8 cellular contexts compared by ENCODE assay signal in the genomic region with DNA sequence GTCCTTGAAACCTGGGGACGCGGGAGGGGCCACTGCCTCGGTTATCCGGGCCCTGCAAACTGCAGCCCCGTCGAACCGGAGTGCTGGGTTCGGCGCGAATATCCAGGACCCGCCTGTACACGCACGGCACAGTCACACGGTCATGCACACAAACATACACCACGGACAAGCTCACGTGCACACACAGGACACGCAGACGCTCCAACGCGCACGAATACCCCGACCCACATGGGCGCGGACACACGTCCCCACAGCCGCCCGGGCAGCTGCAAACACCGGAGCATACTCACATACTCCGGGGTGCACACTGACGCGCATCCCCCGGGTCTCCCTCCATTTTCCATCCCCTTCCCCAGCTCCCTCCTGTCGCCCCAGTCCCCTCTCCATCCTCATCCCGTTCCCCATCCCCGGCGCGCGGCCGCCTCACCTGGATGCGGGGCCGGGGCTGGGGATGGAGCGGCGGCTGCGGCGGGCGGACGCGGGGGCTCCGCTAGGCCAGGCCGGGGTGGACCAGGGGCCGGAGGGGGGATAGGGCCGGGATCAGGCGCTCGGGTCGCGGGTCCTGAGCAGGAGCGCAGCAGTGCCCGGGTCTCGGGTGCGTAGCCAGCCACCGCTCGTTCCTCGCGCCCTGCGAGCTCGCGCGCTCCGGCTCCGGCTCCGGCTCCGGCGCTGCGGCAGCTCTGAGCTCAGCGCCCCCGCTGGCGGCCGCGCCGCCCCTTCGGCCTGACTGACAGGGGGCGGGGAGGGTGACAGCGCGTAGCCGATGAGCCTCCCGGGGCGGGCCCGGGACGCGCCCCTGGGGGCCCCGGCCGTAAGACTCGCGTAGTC. TPM values are rescaled to one million over a fixed set of nuclear protein-coding genes. Genes with fewer than 3 reads are reported as not detected.
DNase-seq lines count a peak whose midpoint lies in the region; ATAC-seq and TF ChIP-seq lines count a peak whose summit lies in the region.

A gene with protein sequence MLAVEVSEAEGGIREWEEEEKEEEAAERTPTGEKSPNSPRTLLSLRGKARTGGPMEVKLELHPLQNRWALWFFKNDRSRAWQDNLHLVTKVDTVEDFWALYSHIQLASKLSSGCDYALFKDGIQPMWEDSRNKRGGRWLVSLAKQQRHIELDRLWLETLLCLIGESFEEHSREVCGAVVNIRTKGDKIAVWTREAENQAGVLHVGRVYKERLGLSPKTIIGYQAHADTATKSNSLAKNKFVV (plus strand): TSS at position 823 of the 828 bp plus-strand sequence. CDS start 12,113 bp downstream, outside the sequence.
A gene (minus strand): TSS at position 682 of the 828 bp plus-strand sequence. CDS start 880 bp downstream, outside the sequence.

- intact Hi-C loops in heart right ventricle (cut with DNase I): loop anchor here in 2 of 10 donors (5.0 to 10.0 kb wide), 2 partner anchors 53 to 55 kb away; no protein-coding TSS in a partner anchor

- ATAC-seq in GM19351 (IDR thresholded peaks at IDR 0.05; ENCODE audit: unreplicated experiment) (peak; percentile 91), heart right ventricle (peak; percentile 75 to 85 (median 82)), HG02840 (IDR thresholded peaks at IDR 0.05; ENCODE audit: low FRiP score, unreplicated experiment) (no peak), GM21515 (IDR thresholded peaks at IDR 0.05; ENCODE audit: unreplicated experiment) (no peak)

- peak; percentile 79 for DNase-seq in AG20443 (ENCODE audit: low spot score)
- peak; percentile 40 for DNase-seq in NCI-H128 (lab: John Stamatoyannopoulos, UW; ENCODE audit: unreplicated experiment)
- peak; percentile 52 for DNase-seq in activated naive CD4-positive, alpha-beta T cell treated with Interleukin-2 at 50 U/mL for 16 hours
- DNase-seq in heart right ventricle: peak; percentile 29 to 39
- peak; percentile 81 for DNase-seq in retina

- peaks cover 7 to 18% (median 13%) of the 10 kb centered on the region in 9 donors for H3K4me1 ChIP-seq in heart right ventricle

- peak in 1 of 9 donors; percentile 19 for TF ChIP-seq CTCF in heart right ventricle (IDR thresholded peaks at IDR 0.05)

- H3K27ac ChIP-seq in heart right ventricle: no peak within 1 kb of the TSS

- no peaks in the 10 kb centered on the region for H3K36me3 ChIP-seq in heart right ventricle

- H3K4me3 ChIP-seq in heart right ventricle: peak within 1 kb of the TSS in 9 of 10 donors; percentile 25 to 52 (median 45)

- 1% methylated on average over 87 to 94 of the region's 94 CpGs for WGBS in heart right ventricle, 2 donors

- H3K9me3 ChIP-seq in heart right ventricle: no peaks in the 10 kb centered on the region

- H3K27me3 ChIP-seq in heart right ventricle: peaks cover 10 to 99% (median 95%) of the 10 kb centered on the region in 7 donors

RNA-seq across cellular contexts. Expression of the first gene that starts in this region (rescaled TPM):
- total RNA-seq in heart right ventricle: not detected
- not detected for polyA plus RNA-seq in heart right ventricle

RNA-seq across cellular contexts. Expression of the second gene that starts in this region (rescaled TPM):
- under 1 TPM in 2 of 10 donors, not detected in 8; 0.35 to 0.39 TPM for total RNA-seq in heart right ventricle
- not detected for polyA plus RNA-seq in heart right ventricle

Comparison
In these comparisons a context has a peak if more than half of its experiments do, and no peak if none do; other contexts are left out.
1. Peak in DNase-seq, ATAC-seq and H3K4me3 ChIP-seq in heart right ventricle; RNA of the genes that start here not detected or under 1 TPM.